In genomic region chr11:61680622-61681191, GRCh38 we compare ENCODE assay signal across 8 cellular contexts. TPM values are rescaled to one million over a fixed set of nuclear protein-coding genes. Genes with fewer than 3 reads are reported as not detected.
A peak's percentile ranks its signal among the peaks of the same experiment; 100 is the strongest.
DNase-seq lines count a peak whose midpoint lies in the region; ATAC-seq and TF ChIP-seq lines count a peak whose summit lies in the region.

No MANE protein-coding gene starts in this region.

- no peak overlapping the region for H2AK5ac ChIP-seq in mesendoderm (ENCODE audit: low read length)

- intact Hi-C loops in mammary epithelial cell (cut with micrococcal nuclease), result loop anchor here (1.0 kb wide), 1 partner anchor 53 kb away; no protein-coding TSS in a partner anchor

- no peaks in the 10 kb centered on the region for H3K36me3 Mint-ChIP-seq in activated naive CD4-positive, alpha-beta T cell treated with anti-CD3 and anti-CD28 coated beads, Interleukin-2, amount 10 ng/mL, durations not matched to agents 7 days and 5 days

- TF ChIP-seq EP300 in upper lobe of left lung (IDR thresholded peaks at IDR 0.05), result no peak

- ATAC-seq in upper lobe of left lung (ENCODE audit: low FRiP score in 2 of 2), result no peak

- peak overlapping the region; percentile 11 for H3K18ac ChIP-seq in mesendoderm (ENCODE audit: low read length)

- H3K4me3 Mint-ChIP-seq in activated naive CD4-positive, alpha-beta T cell treated with anti-CD3 and anti-CD28 coated beads, Interleukin-2, amount 10 ng/mL, durations not matched to agents 7 days and 5 days, result peak overlapping the region; percentile 43

- H3K4me1 ChIP-seq in mammary epithelial cell (ENCODE audit: insufficient read depth, low read length), result peaks cover 4% of the 10 kb centered on the region
- no peaks in the 10 kb centered on the region for H3K4me1 ChIP-seq in mesendoderm (ENCODE audit: control insufficient read depth, low read depth, low read length)
- peaks cover 10 to 33% (median 11%) of the 10 kb centered on the region in 4 donors for H3K4me1 ChIP-seq in upper lobe of left lung

- no TSS peak for BruUV-seq in mammary epithelial cell (replicated peaks; lab: Mats Ljungman, UMichigan)

- no peaks in the 10 kb centered on the region for H3K9me3 Mint-ChIP-seq in activated naive CD4-positive, alpha-beta T cell treated with anti-CD3 and anti-CD28 coated beads, Interleukin-2, amount 10 ng/mL, durations not matched to agents 7 days and 5 days

- H4K20me1 ChIP-seq in mammary epithelial cell (ENCODE audit: insufficient read depth, low read length), result no peaks in the 10 kb centered on the region

- H3K36me3 ChIP-seq in mammary epithelial cell (ENCODE audit: insufficient read depth, low read length) (no peaks in the 10 kb centered on the region), mesendoderm (ENCODE audit: control insufficient read depth, insufficient read depth, low read length) (no peaks in the 10 kb centered on the region), upper lobe of left lung (no peaks in the 10 kb centered on the region)

- H3K23ac ChIP-seq in mesendoderm (ENCODE audit: low read length), result no peak overlapping the region

- H3K9ac ChIP-seq in mammary epithelial cell (ENCODE audit: insufficient read depth, low read length), result no peak overlapping the region
- peak overlapping the region; percentile 13 for H3K9ac ChIP-seq in mesendoderm (ENCODE audit: low read length)

- H2BK15ac ChIP-seq in mesendoderm (replicated peaks; ENCODE audit: low read depth), result no peak overlapping the region

- H3K27ac ChIP-seq in mammary epithelial cell (ENCODE audit: insufficient read depth, low read depth, low read length), result no peak overlapping the region
- no peak overlapping the region for H3K27ac ChIP-seq in mesendoderm (ENCODE audit: low read depth, low read length)
- H3K27ac ChIP-seq in upper lobe of left lung, result peak overlapping the region in 1 of 4 donors; percentile 64

- H3K4ac ChIP-seq in mesendoderm (ENCODE audit: low read depth, low read length), result no peak overlapping the region

- CTCF ChIA-PET in activated naive CD4-positive, alpha-beta T cell treated with anti-CD3 and anti-CD28 coated beads, Interleukin-2, amount 10 ng/mL, durations not matched to agents 7 days and 5 days (lab: Charles Lee), result interaction anchor here (0.6 to 4.6 kb wide), 7 partner anchors 8 to 207 kb away, joined by 3 to 49 read pairs (median 3); no protein-coding TSS in a partner anchor
- CTCF ChIA-PET in mammary epithelial cell (lab: Charles Lee; ENCODE audit: low non-redundant PET), result no interaction called here

- H2BK120ac ChIP-seq in mesendoderm (ENCODE audit: low read depth, low read length), result no peak overlapping the region

- H3K4me2 ChIP-seq in mammary epithelial cell (ENCODE audit: insufficient read depth, low read depth, low read length) (peak overlapping the region; percentile 95), mesendoderm (ENCODE audit: low read length) (peak overlapping the region; percentile 9)

- H3K79me1 ChIP-seq in mesendoderm (ENCODE audit: low read length), result no peaks in the 10 kb centered on the region

- H3K27ac Mint-ChIP-seq in activated naive CD4-positive, alpha-beta T cell treated with anti-CD3 and anti-CD28 coated beads, Interleukin-2, amount 10 ng/mL, durations not matched to agents 7 days and 5 days, result no peak overlapping the region

- no peak overlapping the region for H2BK5ac ChIP-seq in mesendoderm (ENCODE audit: low read length)

- H3K27me3 Mint-ChIP-seq in activated naive CD4-positive, alpha-beta T cell treated with anti-CD3 and anti-CD28 coated beads, Interleukin-2, amount 10 ng/mL, durations not matched to agents 7 days and 5 days, result peaks cover 33% of the 10 kb centered on the region

- peak overlapping the region; percentile 88 for H2AFZ ChIP-seq in mammary epithelial cell (ENCODE audit: low read depth, low read length)

- in situ Hi-C loops in mammary epithelial cell (cut with MboI; ENCODE audit: low sequenced_read_pairs in 2 of 2), result loop anchor here in 1 of 2 donors (5.0 kb wide), 1 partner anchor 52 kb away; no protein-coding TSS in a partner anchor

- H3K56ac ChIP-seq in mesendoderm (ENCODE audit: low read length), result peak overlapping the region; percentile 78

- 77% methylated on average over 9 of the region's 30 CpGs for WGBS in mammary epithelial cell (ENCODE audit: low coverage, missing lambda C conversion rate)
- WGBS in mesendoderm (ENCODE audit: extremely low coverage, insufficient coverage, low lambda C conversion rate), result no CpG with 5 or more reads among the region's 30 CpGs
- 57 to 100% methylated on average over 6 to 30 of the region's 30 CpGs for WGBS in upper lobe of left lung, 2 donors

- peaks cover 7% of the 10 kb centered on the region for H3K27me3 ChIP-seq in mammary epithelial cell (ENCODE audit: insufficient read depth, low read length)
- H3K27me3 ChIP-seq in mesendoderm (ENCODE audit: insufficient read depth, low read length, poor library complexity), result no peaks in the 10 kb centered on the region
- peaks cover 0 to 11% (median 2%) of the 10 kb centered on the region in 4 donors for H3K27me3 ChIP-seq in upper lobe of left lung

- H3K4me1 Mint-ChIP-seq in activated naive CD4-positive, alpha-beta T cell treated with anti-CD3 and anti-CD28 coated beads, Interleukin-2, amount 10 ng/mL, durations not matched to agents 7 days and 5 days, result peaks cover 5% of the 10 kb centered on the region

- H3K79me2 ChIP-seq in mammary epithelial cell (ENCODE audit: insufficient read depth, low read length), result no peaks in the 10 kb centered on the region
- H3K79me2 ChIP-seq in mesendoderm (ENCODE audit: control insufficient read depth, insufficient read depth, low read length), result no peaks in the 10 kb centered on the region

- no peaks in the 10 kb centered on the region for H3K9me3 ChIP-seq in mammary epithelial cell (replicated peaks; ENCODE audit: insufficient read depth, low read length)
- H3K9me3 ChIP-seq in upper lobe of left lung, result no peaks in the 10 kb centered on the region

- dilution Hi-C loops in mammary epithelial cell (cut with HindIII; ENCODE audit: low sequenced_read_pairs), result loop anchor here (5.0 kb wide), 5 partner anchors 33 to 232 kb away; no protein-coding TSS in a partner anchor

- no peak for DNase-seq in activated naive CD4-positive, alpha-beta T cell treated with anti-CD3 and anti-CD28 coated beads, Interleukin-2, amount 10 ng/mL, durations not matched to agents 7 days and 5 days
- DNase-seq in activated naive CD4-positive, alpha-beta T cell treated with anti-CD3 and anti-CD28 coated beads, Interleukin-2, amount 50 U/mL, for 16 hours, result no peak
- DNase-seq in mammary epithelial cell, result no peak
- DNase-seq in mesendoderm, result no peak
- no peak for DNase-seq in upper lobe of left lung
- DNase-seq in GM03348 (ENCODE audit: low spot score), result no peak
- no peak for DNase-seq in medulla oblongata (ENCODE audit: extremely low spot score)
- DNase-seq in NAMALWA (ENCODE audit: low spot score), result no peak

- no peak overlapping the region for H4K5ac ChIP-seq in mesendoderm (ENCODE audit: low read length)

- H4K8ac ChIP-seq in mesendoderm (ENCODE audit: low read depth, low read length), result no peak overlapping the region

- TF ChIP-seq CTCF in mammary epithelial cell (conservative IDR thresholded peaks at IDR 0.05 in 1 of 2, IDR thresholded peaks at IDR 0.05 in 1 of 2; ENCODE audit: extremely low read depth in 1 of 2, insufficient read depth in 1 of 2, low read depth in 1 of 2, low read length in 2 of 2) (no peak), upper lobe of left lung (IDR thresholded peaks at IDR 0.05) (no peak)

- H3K4me3 ChIP-seq in mammary epithelial cell (replicated peaks in 1 of 3; ENCODE audit: insufficient read depth in 1 of 3, low read depth in 2 of 3, low read length in 3 of 3) (peak overlapping the region in 2 of 3 experiments; percentile 45 to 52), mesendoderm (ENCODE audit: low read length) (no peak overlapping the region), upper lobe of left lung (peak overlapping the region in 3 of 4 donors; percentile 47 to 56 (median 53))

- TF ChIP-seq POLR2A in upper lobe of left lung (IDR thresholded peaks at IDR 0.05), result no peak

RNA-seq across cellular contexts. Expression of gene DAGLA, which starts 0.5 kb away (rescaled TPM):
- total RNA-seq in mammary epithelial cell, result under 1 TPM; 0.33 to 0.67 TPM
- 0.08 TPM for polyA plus RNA-seq in mammary epithelial cell
- polyA minus RNA-seq in mammary epithelial cell, result not detected
- polyA plus RNA-seq in mesendoderm (2013, experiment 1 of 2), result 4.2 TPM
- 4.4 TPM for polyA plus RNA-seq in mesendoderm (2013, experiment 2 of 2)
- total RNA-seq in upper lobe of left lung, result 10 to 100 TPM in 1 of 6 donors, 1 to 10 TPM in 5; 3.0 to 11.0 (median 8.0) TPM
